ENCODE assay signal across 8 cellular contexts in the genomic region with DNA sequence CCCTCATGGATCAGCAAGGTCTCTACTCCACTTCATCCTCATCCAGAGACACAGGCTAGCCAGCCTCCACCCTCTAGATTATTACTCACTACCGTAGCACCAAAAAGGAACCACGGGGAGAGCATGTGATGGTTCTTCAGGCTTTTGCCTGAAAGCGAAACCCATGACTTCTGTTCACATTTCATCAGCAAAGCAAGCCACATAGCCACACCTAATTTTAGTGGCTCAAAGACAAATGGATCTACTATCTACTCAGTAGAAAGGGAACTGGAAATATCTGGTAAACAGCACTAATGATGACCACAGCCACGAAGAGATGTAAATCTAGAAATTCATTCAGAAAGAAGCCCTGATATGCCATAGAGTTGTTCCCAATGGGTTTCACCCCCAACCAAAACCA. TPM values are rescaled to one million over a fixed set of nuclear protein-coding genes. Genes with fewer than 3 reads are reported as not detected.
DNase-seq lines count a peak whose midpoint lies in the region; ATAC-seq and TF ChIP-seq lines count a peak whose summit lies in the region.

No MANE protein-coding gene starts in this region.

- peak; percentile 71 for DNase-seq in RPMI8226
- peak; percentile 17 for DNase-seq in activated naive CD8-positive, alpha-beta T cell treated with anti-CD3 and anti-CD28 coated beads, Interleukin-2, amount 50 U/mL, for 16 hours (ENCODE audit: low read depth, low spot score)
- peak; percentile 38 to 45 for DNase-seq in gastrocnemius medialis
- DNase-seq in NCI-H510A (lab: John Stamatoyannopoulos, UW) = no peak
- no peak for DNase-seq in occipital lobe (lab: John Stamatoyannopoulos, UW)
- DNase-seq in mesenteric fat pad (ENCODE audit: low spot score) = no peak

- in situ Hi-C loops in gastrocnemius medialis (cut with MboI; ENCODE audit: low sequenced_read_pairs in 4 of 4) = no loop called here

- no peaks in the 10 kb centered on the region for H3K27me3 ChIP-seq in gastrocnemius medialis

- H3K27ac ChIP-seq in gastrocnemius medialis = no peak overlapping the region

- TF ChIP-seq POLR2A in gastrocnemius medialis (IDR thresholded peaks at IDR 0.05) = no peak

- no peak for TF ChIP-seq CTCF in gastrocnemius medialis (IDR thresholded peaks at IDR 0.05 in 4 of 5, conservative IDR thresholded peaks at IDR 0.05 in 1 of 5)

- H3K9me3 ChIP-seq in gastrocnemius medialis = no peaks in the 10 kb centered on the region

- H3K4me3 ChIP-seq in gastrocnemius medialis = no peak overlapping the region

- no peaks in the 10 kb centered on the region for H3K36me3 ChIP-seq in gastrocnemius medialis

- intact Hi-C loops in gastrocnemius medialis (cut with DNase I; ENCODE audit: low total_unique reads) = no loop called here

- ATAC-seq in GM18873 (IDR thresholded peaks at IDR 0.05; ENCODE audit: low FRiP score, unreplicated experiment) (peak; percentile 67), HG02943 (IDR thresholded peaks at IDR 0.05; ENCODE audit: low read depth, unreplicated experiment) (peak; percentile 46), gastrocnemius medialis (peak; percentile 30 to 37)

- H3K4me1 ChIP-seq in gastrocnemius medialis = peaks cover 7 to 16% of the 10 kb centered on the region in 2 donors

RNA-seq across cellular contexts. Expression of gene VCPKMT, which starts 51.4 kb away (rescaled TPM):
- 1 to 10 TPM; 2.2 to 7.3 (median 4.9) TPM for total RNA-seq in gastrocnemius medialis
- total RNA-seq in occipital lobe = 12.0 TPM
- total RNA-seq in mesenteric fat pad = 5.8 TPM

Comparison
In these comparisons a context has a peak if more than half of its experiments do, and no peak if none do; other contexts are left out.
1. DNase-seq: peak in RPMI8226 (single experiment), activated naive CD8-positive, alpha-beta T cell treated with anti-CD3 and anti-CD28 coated beads, Interleukin-2, amount 50 U/mL, for 16 hours (single experiment) and gastrocnemius medialis (2 of 2); none in NCI-H510A (single experiment), occipital lobe (single experiment) and mesenteric fat pad (single experiment).
2. Peak in every context shown above with its lines, with median percentiles within 50 percentile points of each other: ATAC-seq.